In the genomic region with DNA sequence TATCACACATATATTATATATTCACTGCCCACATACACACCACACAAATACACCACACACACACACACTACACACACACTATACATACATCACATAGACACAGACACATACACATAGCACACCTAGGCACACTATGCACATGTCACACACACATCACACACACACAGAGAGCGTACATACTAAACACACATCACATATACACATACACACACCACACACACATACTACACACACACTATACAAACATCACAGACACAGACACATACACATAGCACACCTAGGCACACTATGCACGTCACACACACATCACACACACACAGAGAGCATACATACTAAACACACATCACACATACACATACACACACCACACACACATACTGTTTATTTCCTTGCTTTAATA, we compare ENCODE assay signal across 13 cellular contexts.
DNase-seq lines count a peak whose midpoint lies in the region; ATAC-seq, FAIRE-seq and TF ChIP-seq lines count a peak whose summit lies in the region.
"Had no signal": no experiment of that assay in that cellular context is flagged by ENCODE, and none has a peak within 500 bp of the region (broad histone marks: within the 10 kb centered on the region; RNA-seq: fewer than 3 reads in every experiment).

No MANE protein-coding gene starts in this region.

- no peaks in the 10 kb centered on the region for H3K79me1 ChIP-seq in trophoblast cell (ENCODE audit: low read length)
- H3K79me1 ChIP-seq in mesendoderm (ENCODE audit: low read length): no peaks in the 10 kb centered on the region

- H3K4ac ChIP-seq in trophoblast cell (ENCODE audit: low read depth, low read length) (no peak overlapping the region), mesendoderm (ENCODE audit: low read depth, low read length) (no peak overlapping the region)

- H2BK15ac ChIP-seq in mesendoderm (replicated peaks; ENCODE audit: low read depth): no peak overlapping the region

- H2BK5ac ChIP-seq in trophoblast cell (ENCODE audit: low read depth, low read length, poor library complexity): no peak overlapping the region
- no peak overlapping the region for H2BK5ac ChIP-seq in mesendoderm (ENCODE audit: low read length)

- peaks cover 0 to 76% (median 43%) of the 10 kb centered on the region in 10 experiments; a peak in 16 of 20 replicates for H3K4me1 ChIP-seq in BLaER1 treated with 17β-estradiol and CSF1 and Interleukin-3, amounts not matched to agents 10 nM and 100 nM
- H3K4me1 ChIP-seq in GM12878 (ENCODE audit: control insufficient read depth, insufficient read depth, low read length) (no peaks in the 10 kb centered on the region), trophoblast cell (ENCODE audit: control insufficient read depth in 1 of 2, insufficient read depth in 2 of 2, low read length in 2 of 2) (no peaks in the 10 kb centered on the region), mesendoderm (ENCODE audit: control insufficient read depth, low read depth, low read length) (no peaks in the 10 kb centered on the region)
- H3K4me1 ChIP-seq: Caco-2 had no signal

- H3K36me3 ChIP-seq in BLaER1 treated with 17β-estradiol and CSF1 and Interleukin-3, amounts not matched to agents 10 nM and 100 nM: no peaks in the 10 kb centered on the region
- H3K36me3 ChIP-seq in GM12878 (ENCODE audit: control insufficient read depth in 2 of 2, insufficient read depth in 2 of 2, low read length in 1 of 2) (no peaks in the 10 kb centered on the region), trophoblast cell (ENCODE audit: control insufficient read depth in 1 of 2, insufficient read depth in 2 of 2, low read length in 2 of 2) (peaks cover 4 to 7% of the 10 kb centered on the region in 2 experiments), mesendoderm (ENCODE audit: control insufficient read depth, insufficient read depth, low read length) (no peaks in the 10 kb centered on the region)

- peak overlapping the region in 8 of 11 experiments; percentile 21 to 94 (median 73); a peak in 13 of 22 replicates for H3K4me2 ChIP-seq in BLaER1 treated with 17β-estradiol and CSF1 and Interleukin-3, amounts not matched to agents 10 nM and 100 nM
- H3K4me2 ChIP-seq in GM12878 (ENCODE audit: control insufficient read depth, insufficient read depth) (no peak overlapping the region), trophoblast cell (ENCODE audit: low read length) (no peak overlapping the region), mesendoderm (ENCODE audit: low read length) (no peak overlapping the region)

- no peak for DNase-seq in GM12891 (ENCODE audit: insufficient read length, low spot score)
- no peak for DNase-seq in GM12878 (ENCODE audit: low read depth, low spot score)
- DNase-seq in trophoblast cell: no peak
- DNase-seq in mesendoderm: no peak
- no peak for DNase-seq in GM12892 (ENCODE audit: insufficient read length)
- DNase-seq: Caco-2; CD4-positive, alpha-beta T cell; GOT3; HCEC 1CT had no signal

- H3K23ac ChIP-seq in trophoblast cell (ENCODE audit: low read length) (peak overlapping the region; percentile 59), mesendoderm (ENCODE audit: low read length) (no peak overlapping the region)

- no peak for TF ChIP-seq EP300 in GM12878 (IDR thresholded peaks at IDR 0.05; ENCODE audit: borderline replicate concordance in 1 of 2, control insufficient read depth in 1 of 2, low read depth in 2 of 2, low read length in 2 of 2)

- SMC1A ChIA-PET in GM12878 (lab: Charles Lee; ENCODE audit: uncharacterized antibody, unreplicated experiment): no interaction called here

- POLR2A ChIA-PET in GM12878 (lab: Charles Lee): no interaction called here

- H2AK5ac ChIP-seq in trophoblast cell (ENCODE audit: low read length) (no peak overlapping the region), mesendoderm (ENCODE audit: low read length) (no peak overlapping the region)

- intact Hi-C loops in GM12878 (cut with micrococcal nuclease; ENCODE audit: unreplicated experiment): no loop called here

- no peak overlapping the region for H3K4me3 ChIP-seq in BLaER1 treated with 17β-estradiol and CSF1 and Interleukin-3, amounts not matched to agents 10 nM and 100 nM
- no peak overlapping the region for H3K4me3 ChIP-seq in GM12878
- no peak overlapping the region for H3K4me3 ChIP-seq in trophoblast cell (ENCODE audit: low read depth, low read length)
- no peak overlapping the region for H3K4me3 ChIP-seq in mesendoderm (ENCODE audit: low read length)

- no peak for TF ChIP-seq POLR2A in GM12891 (IDR thresholded peaks at IDR 0.05; ENCODE audit: low read depth, low read length)
- TF ChIP-seq POLR2A in GM12878 (IDR thresholded peaks at IDR 0.05; ENCODE audit: low read depth, low read length): no peak
- TF ChIP-seq POLR2A in GM12892 (IDR thresholded peaks at IDR 0.05; ENCODE audit: low read depth, low read length): no peak

- H2BK120ac ChIP-seq in trophoblast cell (ENCODE audit: insufficient read depth, low read length, poor library complexity): no peak overlapping the region
- no peak overlapping the region for H2BK120ac ChIP-seq in mesendoderm (ENCODE audit: low read depth, low read length)

- no peak for TF ChIP-seq CTCF in GM12878 (IDR thresholded peaks at IDR 0.05 in 2 of 3, conservative IDR thresholded peaks at IDR 0.05 in 1 of 3; ENCODE audit: control insufficient read depth in 2 of 3, extremely low read depth in 1 of 3, insufficient read depth in 1 of 3, low read depth in 3 of 3, low read length in 3 of 3)

- H4K8ac ChIP-seq in trophoblast cell (ENCODE audit: low read depth, low read length) (no peak overlapping the region), mesendoderm (ENCODE audit: low read depth, low read length) (no peak overlapping the region)

- no peak overlapping the region for H3K27ac ChIP-seq in BLaER1 treated with 17β-estradiol and CSF1 and Interleukin-3, amounts not matched to agents 10 nM and 100 nM
- H3K27ac ChIP-seq in GM12878 (ENCODE audit: control insufficient read depth, insufficient read depth) (no peak overlapping the region), trophoblast cell (ENCODE audit: low read depth, low read length) (no peak overlapping the region), mesendoderm (ENCODE audit: low read depth, low read length) (no peak overlapping the region)
- H3K27ac ChIP-seq: C4-2B had no signal

- no peak overlapping the region for H2BK12ac ChIP-seq in trophoblast cell (ENCODE audit: low read length)

- H4K5ac ChIP-seq in mesendoderm (ENCODE audit: low read length): no peak overlapping the region

- TF ChIP-seq RAD21 in GM12878 (IDR thresholded peaks at IDR 0.05; ENCODE audit: insufficient read depth, low read depth, low read length): no peak

- H3K56ac ChIP-seq in mesendoderm (ENCODE audit: low read length): no peak overlapping the region

- H3K14ac ChIP-seq in trophoblast cell (ENCODE audit: low read length): no peak overlapping the region

- H3K27me3 ChIP-seq in BLaER1 treated with 17β-estradiol and CSF1 and Interleukin-3, amounts not matched to agents 10 nM and 100 nM: no peaks in the 10 kb centered on the region
- H3K27me3 ChIP-seq in GM12878 (replicated peaks in 1 of 2; ENCODE audit: control insufficient read depth in 2 of 2, insufficient read depth in 2 of 2, low read length in 1 of 2): no peaks in the 10 kb centered on the region
- H3K27me3 ChIP-seq in trophoblast cell (ENCODE audit: insufficient read depth, low read length): no peaks in the 10 kb centered on the region
- H3K27me3 ChIP-seq in mesendoderm (ENCODE audit: insufficient read depth, low read length, poor library complexity): no peaks in the 10 kb centered on the region

- no peaks in the 10 kb centered on the region for H3K79me2 ChIP-seq in GM12878 (ENCODE audit: control insufficient read depth, insufficient read depth, low read length)
- no peaks in the 10 kb centered on the region for H3K79me2 ChIP-seq in trophoblast cell (ENCODE audit: control insufficient read depth, insufficient read depth, low read length, poor library complexity)
- no peaks in the 10 kb centered on the region for H3K79me2 ChIP-seq in mesendoderm (ENCODE audit: control insufficient read depth, insufficient read depth, low read length)

- BruUV-seq in GM12878 (replicated peaks; lab: Mats Ljungman, UMichigan): no TSS peak

- no peak overlapping the region for H4K91ac ChIP-seq in trophoblast cell (ENCODE audit: low read depth, low read length)

- CTCF ChIA-PET in GM12878 (lab: Yijun Ruan, JAX): interaction anchor here (1.1 to 1.4 kb wide), 2 partner anchors 31 to 169 kb away, joined by 3 to 5 read pairs; no protein-coding TSS in a partner anchor

- in situ Hi-C loops in GM12878 (cut with MboI): no loop called here

- peaks cover 0 to 30% (median 0%) of the 10 kb centered on the region in 11 experiments; a peak in 1 of 22 replicates for H4K20me1 ChIP-seq in BLaER1 treated with 17β-estradiol and CSF1 and Interleukin-3, amounts not matched to agents 10 nM and 100 nM
- H4K20me1 ChIP-seq in GM12878 (ENCODE audit: control insufficient read depth, insufficient read depth): no peaks in the 10 kb centered on the region

- no peak overlapping the region for H4K12ac ChIP-seq in trophoblast cell (ENCODE audit: low read depth, low read length)

- H3K9ac ChIP-seq in BLaER1 treated with 17β-estradiol and CSF1 and Interleukin-3, amounts not matched to agents 10 nM and 100 nM: no peak overlapping the region
- no peak overlapping the region for H3K9ac ChIP-seq in GM12878 (ENCODE audit: control insufficient read depth, insufficient read depth, low read length)
- H3K9ac ChIP-seq in trophoblast cell (ENCODE audit: low read length): no peak overlapping the region
- H3K9ac ChIP-seq in mesendoderm (ENCODE audit: low read length): no peak overlapping the region

- RAD21 ChIA-PET in GM12878 (lab: Charles Lee; ENCODE audit: unreplicated experiment): no interaction called here

- H2AFZ ChIP-seq in GM12878 (ENCODE audit: control insufficient read depth, low read depth, low read length): no peak overlapping the region
- no peak overlapping the region for H2AFZ ChIP-seq in trophoblast cell (ENCODE audit: insufficient read depth, low read length, poor library complexity)

- WGBS in GM12878 (ENCODE audit: insufficient coverage, insufficient replicate concordance, low lambda C conversion rate, missing lambda C conversion rate): 45% methylated on average over 2 of the region's 2 CpGs
- no CpG with 5 or more reads among the region's 2 CpGs for WGBS in trophoblast cell (ENCODE audit: extremely low coverage, insufficient coverage, insufficient read length)
- WGBS in mesendoderm (ENCODE audit: extremely low coverage, insufficient coverage, low lambda C conversion rate): no CpG with 5 or more reads among the region's 2 CpGs

- H3K18ac ChIP-seq in trophoblast cell (ENCODE audit: low read length) (no peak overlapping the region), mesendoderm (ENCODE audit: low read length) (no peak overlapping the region)

- FAIRE-seq in GM12891 (lab: Jason Lieb, UNC): peak; percentile 56
- no peak for FAIRE-seq in GM12878 (lab: Jason Lieb, UNC)
- FAIRE-seq in GM12892 (lab: Jason Lieb, UNC): no peak
- FAIRE-seq: D721Med had no signal

- ATAC-seq in GM12878 (no peak), GM18868 (IDR thresholded peaks at IDR 0.05; ENCODE audit: unreplicated experiment) (no peak)

- H3K9me3 ChIP-seq in BLaER1 treated with 17β-estradiol and CSF1 and Interleukin-3, amounts not matched to agents 10 nM and 100 nM (replicated peaks in 1 of 11): no peaks in the 10 kb centered on the region
- no peaks in the 10 kb centered on the region for H3K9me3 ChIP-seq in GM12878 (replicated peaks; ENCODE audit: control insufficient read depth, insufficient read depth, low read length)
- H3K9me3 ChIP-seq in trophoblast cell (ENCODE audit: insufficient read depth, low read depth, low read length): peaks cover 3% of the 10 kb centered on the region
- H3K9me3 ChIP-seq: Caco-2 had no signal

Comparison
In these comparisons a context has a peak if more than half of its experiments do, and no peak if none do; other contexts are left out.
1. H3K4me2 ChIP-seq: peak in BLaER1 treated with 17β-estradiol and CSF1 and Interleukin-3, amounts not matched to agents 10 nM and 100 nM (8 of 11); none in GM12878 (single experiment), trophoblast cell (single experiment) and mesendoderm (single experiment).